8 cellular contexts compared by ENCODE assay signal in the genomic region with DNA sequence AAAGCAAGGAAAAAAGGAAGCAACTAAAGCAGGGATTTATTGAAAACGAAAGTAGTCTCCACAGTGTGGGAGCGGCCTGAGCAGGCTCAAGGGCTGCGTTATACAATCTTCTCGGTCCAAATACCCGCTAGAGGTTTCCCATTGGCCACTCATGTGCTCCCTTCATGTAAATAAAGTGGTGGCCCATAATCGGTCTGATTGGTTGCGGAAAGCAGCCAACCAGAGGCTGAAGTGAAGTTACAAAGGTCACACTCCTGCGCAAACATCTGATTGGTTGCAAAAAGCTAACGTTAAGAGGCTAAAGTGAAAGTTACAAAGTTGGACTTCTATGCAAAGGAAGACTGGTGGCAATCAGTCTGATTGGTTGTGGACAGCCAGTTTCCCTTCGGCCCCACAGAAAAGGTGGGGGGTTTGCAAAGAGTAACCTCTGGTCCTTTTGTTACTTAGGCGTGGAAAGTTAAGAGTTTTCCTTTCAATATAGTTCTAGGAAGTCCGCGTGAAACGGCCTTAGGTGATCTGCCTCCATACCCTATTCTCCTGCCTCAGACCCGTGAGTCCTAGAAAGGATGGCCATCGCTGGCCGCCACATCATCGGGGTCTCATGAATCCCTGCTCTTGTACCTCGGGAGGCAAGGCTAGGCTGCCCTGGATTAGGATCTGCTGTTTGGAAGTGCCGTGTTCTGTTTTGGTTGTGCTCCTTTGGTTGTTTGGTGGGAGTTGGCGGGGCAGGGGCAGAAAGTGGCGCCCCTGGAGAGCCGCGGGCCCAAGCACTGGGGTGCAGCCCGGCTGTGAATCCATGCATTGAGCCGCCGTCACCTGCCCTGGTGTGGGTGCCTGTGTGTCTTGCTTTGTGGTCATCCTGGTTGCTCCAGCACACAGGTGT.
DNase-seq lines count a peak whose midpoint lies in the region; ATAC-seq and TF ChIP-seq lines count a peak whose summit lies in the region.

No MANE protein-coding gene starts in this region.

- H3K36me3 ChIP-seq in OCI-LY3 (replicated peaks; ENCODE audit: low read depth, low read length), result no peaks in the 10 kb centered on the region

- DNase-seq in GM13977 (ENCODE audit: low spot score), result peak; percentile 89
- peak; percentile 64 for DNase-seq in activated naive CD4-positive, alpha-beta T cell treated with Interleukin-2 at 50 U/mL for 16 hours
- peak; percentile 61 to 83 (median 69) for DNase-seq in right cardiac atrium
- DNase-seq in stimulated activated CD4-positive, alpha-beta T cell treated with anti-CD3 and anti-CD28 coated beads, Interleukin-15, amount 100 ng/mL, for 24 hours, result peak; percentile 60
- no peak for DNase-seq in iPS-NIHi7 (ENCODE audit: extremely low spot score)
- DNase-seq in islet precursor cell, result no peak

- in situ Hi-C loops in GM13977 (cut with MboI; ENCODE audit: low pct_unique_long_range_greater_than_20kb, low sequenced_read_pairs, unreplicated experiment), result no loop called here

- 83% methylated on average over 27 of the region's 27 CpGs for WGBS in right cardiac atrium

- ATAC-seq in HG02884 (IDR thresholded peaks at IDR 0.05; ENCODE audit: unreplicated experiment) (peak; percentile 66), right cardiac atrium (peak; percentile 91)

- H3K27me3 ChIP-seq in OCI-LY3 (ENCODE audit: low read depth, low read length), result no peaks in the 10 kb centered on the region
- no peaks in the 10 kb centered on the region for H3K27me3 ChIP-seq in right cardiac atrium (ENCODE audit: control insufficient read depth, insufficient read depth)

- TF ChIP-seq CTCF in GM13977 (IDR thresholded peaks at IDR 0.05; ENCODE audit: extremely low read depth, insufficient read depth, missing control alignments) (no peak), OCI-LY3 (IDR thresholded peaks at IDR 0.05; ENCODE audit: low read depth, low read length) (no peak)

- peak overlapping the region; percentile 63 for H2AFZ ChIP-seq in OCI-LY3 (ENCODE audit: low read depth, low read length)

- no peaks in the 10 kb centered on the region for H4K20me1 ChIP-seq in OCI-LY3 (ENCODE audit: insufficient read depth, low read length)

- intact Hi-C loops in right cardiac atrium (cut with DNase I), result no loop called here

- peak overlapping the region; percentile 65 for H3K9ac ChIP-seq in OCI-LY3 (ENCODE audit: low read length)

- peak overlapping the region; percentile 86 for H3K4me2 ChIP-seq in OCI-LY3 (ENCODE audit: low read length)

- 0 out of 2 replicates have a peak overlapping the region, but pooled peaks have one; percentile 4 for H3K27ac ChIP-seq in OCI-LY3 (ENCODE audit: low read length)
- H3K27ac ChIP-seq in right cardiac atrium (ENCODE audit: low read length), result peak overlapping the region; percentile 33

- H3K9me3 ChIP-seq in OCI-LY3 (ENCODE audit: insufficient read depth, low read length) (no peaks in the 10 kb centered on the region), right cardiac atrium (ENCODE audit: control insufficient read depth, low read length) (no peaks in the 10 kb centered on the region)

- H3K79me2 ChIP-seq in OCI-LY3 (ENCODE audit: low read length), result no peaks in the 10 kb centered on the region

- H3K4me1 ChIP-seq in OCI-LY3 (ENCODE audit: low read length), result peaks cover 6% of the 10 kb centered on the region; the same call in 1 of the 2 replicates
- peaks cover 2% of the 10 kb centered on the region for H3K4me1 ChIP-seq in right cardiac atrium (ENCODE audit: control insufficient read depth, insufficient read depth, low read length)

- H3K4me3 ChIP-seq in OCI-LY3 (ENCODE audit: low read length), result peak overlapping the region; percentile 81
- H3K4me3 ChIP-seq in right cardiac atrium (ENCODE audit: low read length), result peak overlapping the region; percentile 57

Comparison
In these comparisons a context has a peak if more than half of its experiments do, and no peak if none do; other contexts are left out.
1. DNase-seq: peak in GM13977 (single experiment), activated naive CD4-positive, alpha-beta T cell treated with Interleukin-2 at 50 U/mL for 16 hours (single experiment), right cardiac atrium (3 of 3) and stimulated activated CD4-positive, alpha-beta T cell treated with anti-CD3 and anti-CD28 coated beads, Interleukin-15, amount 100 ng/mL, for 24 hours (single experiment); none in iPS-NIHi7 (single experiment) and islet precursor cell (single experiment).